8 cellular contexts compared by ENCODE assay signal in the genomic region with DNA sequence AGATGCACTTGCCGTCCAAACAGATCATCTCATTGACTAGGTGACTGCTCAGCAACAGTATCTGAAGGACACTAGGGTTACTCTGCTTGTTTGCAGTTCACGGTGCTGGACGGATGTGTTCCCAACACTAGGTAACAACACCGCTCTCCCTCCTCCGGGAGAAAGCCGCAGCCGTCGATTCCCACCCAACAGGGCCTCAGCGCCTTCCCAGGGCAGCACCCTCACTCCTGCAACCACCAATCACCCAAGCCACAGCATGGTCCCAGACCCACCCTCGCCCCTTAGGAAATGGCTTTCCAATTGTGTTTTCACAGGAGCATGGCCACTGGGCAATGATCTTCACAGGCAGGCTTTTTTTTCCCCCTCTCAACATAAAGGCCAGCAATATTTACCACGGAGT. TPM values are rescaled to one million over a fixed set of nuclear protein-coding genes. Genes with fewer than 3 reads are reported as not detected.
DNase-seq lines count a peak whose midpoint lies in the region; TF ChIP-seq lines count a peak whose summit lies in the region.

No MANE protein-coding gene starts in this region.

- H2AFZ ChIP-seq in neural cell (ENCODE audit: low read depth, low read length), result no peak overlapping the region

- TF ChIP-seq CTCF in BE2C (IDR thresholded peaks at IDR 0.05; ENCODE audit: low read depth, low read length) (no peak), colonic mucosa (IDR thresholded peaks at IDR 0.05) (no peak), neural cell (IDR thresholded peaks at IDR 0.05; ENCODE audit: poor library complexity, severe bottlenecking) (no peak)

- no peak overlapping the region for H3K4me2 ChIP-seq in neural cell (ENCODE audit: low read length)

- no peaks in the 10 kb centered on the region for H3K27me3 ChIP-seq in BE2C
- H3K27me3 ChIP-seq in colonic mucosa, result no peaks in the 10 kb centered on the region
- H3K27me3 ChIP-seq in neural cell (ENCODE audit: insufficient read depth, low read depth, low read length), result no peaks in the 10 kb centered on the region

- H3K9ac ChIP-seq in colonic mucosa (ENCODE audit: low read depth in 2 of 2, low read length in 2 of 2) (peak overlapping the region in 1 of 2 donors; percentile 32), neural cell (ENCODE audit: low read length) (no peak overlapping the region)

- H3K9me2 ChIP-seq in neural cell (ENCODE audit: insufficient read depth, low read length), result no peaks in the 10 kb centered on the region

- H3K27ac ChIP-seq in colonic mucosa, result peak overlapping the region; percentile 50
- no peak overlapping the region for H3K27ac ChIP-seq in neural cell (ENCODE audit: low read length)

- no peaks in the 10 kb centered on the region for H3F3A ChIP-seq in neural cell (ENCODE audit: insufficient read depth, low read length, poor library complexity, severe bottlenecking)

- intact Hi-C loops in colonic mucosa (cut with DNase I), result loop anchor here (10.0 kb wide), 1 partner anchor 213 kb away; no protein-coding TSS in a partner anchor
- intact Hi-C loops in head of caudate nucleus (cut with DNase I), result no loop called here

- TF ChIP-seq EP300 in neural cell (conservative IDR thresholded peaks at IDR 0.05; ENCODE audit: poor library complexity, severe bottlenecking), result no peak

- H3K9me3 ChIP-seq in BE2C (no peaks in the 10 kb centered on the region), colonic mucosa (no peaks in the 10 kb centered on the region), neural cell (ENCODE audit: low read length) (peaks cover 4% of the 10 kb centered on the region)

- no peaks in the 10 kb centered on the region for H4K20me1 ChIP-seq in neural cell (ENCODE audit: insufficient read depth)

- no peak for TF ChIP-seq RAD21 in neural cell (conservative IDR thresholded peaks at IDR 0.05)

- H3K4me3 ChIP-seq in BE2C (ENCODE audit: low read depth, low read length), result peak overlapping the region; percentile 65
- peak overlapping the region; percentile 53 for H3K4me3 ChIP-seq in Jurkat, Clone E6-1 (ENCODE audit: low read length)
- peak overlapping the region; percentile 53 for H3K4me3 ChIP-seq in colonic mucosa
- peak overlapping the region; percentile 63 for H3K4me3 ChIP-seq in neural cell (ENCODE audit: low read length)

- no peaks in the 10 kb centered on the region for H3K79me2 ChIP-seq in neural cell (replicated peaks; ENCODE audit: insufficient read depth, low read length)

- H3K36me3 ChIP-seq in BE2C (no peaks in the 10 kb centered on the region), colonic mucosa (no peaks in the 10 kb centered on the region), neural cell (ENCODE audit: insufficient read depth, low read length) (no peaks in the 10 kb centered on the region)

- DNase-seq in BE2C (no peak), colonic mucosa (no peak), head of caudate nucleus (no peak), COR-L47 (lab: John Stamatoyannopoulos, UW) (no peak)
- DNase-seq in Jurkat, Clone E6-1 (ENCODE audit: low read depth, low spot score), result no peak
- no peak for DNase-seq in stimulated activated CD4-positive, alpha-beta T cell treated with anti-CD3 and anti-CD28 coated beads, Interleukin-15, amount 100 ng/mL, for 24 hours
- no peak for DNase-seq in stimulated activated CD4-positive, alpha-beta T cell treated with anti-CD3 and anti-CD28 coated beads, Interleukin-1b, Interleukin-23, amount 100 ng/mL, for 48 hours

- H3K4me1 ChIP-seq in BE2C (no peaks in the 10 kb centered on the region), colonic mucosa (peaks cover 8% of the 10 kb centered on the region)

TF ChIP-seq in neural cell, 6 proteins besides CTCF, POLR2A, EP300 and RAD21:
- no peak for TF ChIP-seq MXI1 (conservative IDR thresholded peaks at IDR 0.05; ENCODE audit: poor library complexity, severe bottlenecking)
- TF ChIP-seq, protein P1, sequence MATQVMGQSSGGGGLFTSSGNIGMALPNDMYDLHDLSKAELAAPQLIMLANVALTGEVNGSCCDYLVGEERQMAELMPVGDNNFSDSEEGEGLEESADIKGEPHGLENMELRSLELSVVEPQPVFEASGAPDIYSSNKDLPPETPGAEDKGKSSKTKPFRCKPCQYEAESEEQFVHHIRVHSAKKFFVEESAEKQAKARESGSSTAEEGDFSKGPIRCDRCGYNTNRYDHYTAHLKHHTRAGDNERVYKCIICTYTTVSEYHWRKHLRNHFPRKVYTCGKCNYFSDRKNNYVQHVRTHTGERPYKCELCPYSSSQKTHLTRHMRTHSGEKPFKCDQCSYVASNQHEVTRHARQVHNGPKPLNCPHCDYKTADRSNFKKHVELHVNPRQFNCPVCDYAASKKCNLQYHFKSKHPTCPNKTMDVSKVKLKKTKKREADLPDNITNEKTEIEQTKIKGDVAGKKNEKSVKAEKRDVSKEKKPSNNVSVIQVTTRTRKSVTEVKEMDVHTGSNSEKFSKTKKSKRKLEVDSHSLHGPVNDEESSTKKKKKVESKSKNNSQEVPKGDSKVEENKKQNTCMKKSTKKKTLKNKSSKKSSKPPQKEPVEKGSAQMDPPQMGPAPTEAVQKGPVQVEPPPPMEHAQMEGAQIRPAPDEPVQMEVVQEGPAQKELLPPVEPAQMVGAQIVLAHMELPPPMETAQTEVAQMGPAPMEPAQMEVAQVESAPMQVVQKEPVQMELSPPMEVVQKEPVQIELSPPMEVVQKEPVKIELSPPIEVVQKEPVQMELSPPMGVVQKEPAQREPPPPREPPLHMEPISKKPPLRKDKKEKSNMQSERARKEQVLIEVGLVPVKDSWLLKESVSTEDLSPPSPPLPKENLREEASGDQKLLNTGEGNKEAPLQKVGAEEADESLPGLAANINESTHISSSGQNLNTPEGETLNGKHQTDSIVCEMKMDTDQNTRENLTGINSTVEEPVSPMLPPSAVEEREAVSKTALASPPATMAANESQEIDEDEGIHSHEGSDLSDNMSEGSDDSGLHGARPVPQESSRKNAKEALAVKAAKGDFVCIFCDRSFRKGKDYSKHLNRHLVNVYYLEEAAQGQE (IDR thresholded peaks at IDR 0.05; ENCODE audit: borderline replicate concordance), result no peak

RNA-seq across cellular contexts. Expression of a gene that starts 0.8 kb away (rescaled TPM):
- polyA plus RNA-seq in BE2C (2012; ENCODE audit: insufficient read depth, insufficient read length, low read depth), result 0.20 TPM
- polyA plus RNA-seq in Jurkat, Clone E6-1 (2012; ENCODE audit: insufficient read depth, insufficient read length), result 1.5 TPM
- 1 to 10 TPM; 1.7 to 3.0 TPM for total RNA-seq in colonic mucosa
- not detected in 2 replicates for polyA plus RNA-seq in neural cell
- polyA minus RNA-seq in neural cell, result 0.24 and 1.9 TPM in 2 replicates
